1 cellular context compared by ENCODE assay signal in the genomic region with DNA sequence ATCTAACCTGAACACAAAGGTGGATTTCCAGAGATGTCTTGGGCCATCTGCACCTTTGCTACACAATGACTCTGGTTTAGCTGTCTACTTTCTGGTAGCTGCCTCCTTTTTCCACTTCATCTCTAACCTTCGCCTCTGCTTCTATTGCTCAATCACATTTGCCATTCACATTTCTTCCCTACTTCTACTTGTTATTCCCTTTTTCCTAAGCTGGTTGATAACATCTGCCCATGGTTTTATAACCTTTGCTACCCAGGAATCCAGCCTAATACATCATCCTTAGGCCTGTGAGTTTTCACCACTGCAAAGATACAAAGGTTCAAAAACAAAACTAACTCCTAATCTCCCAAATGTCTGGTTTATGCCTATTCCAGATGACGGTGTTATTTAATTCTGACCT.
TF ChIP-seq lines count a peak whose summit lies in the region.

No MANE protein-coding gene starts in this region.

TF ChIP-seq in HEK293, 187 proteins besides CTCF, POLR2A, EP300 and RAD21 (continued from another document and continues in another):
- TF ChIP-seq ZNF561 (tag by site-specific recombination; IDR thresholded peaks at IDR 0.05; ENCODE audit: borderline replicate concordance), result no peak
- no peak for TF ChIP-seq ZNF248 (tag by site-specific recombination; IDR thresholded peaks at IDR 0.05)
- TF ChIP-seq ZBTB17 (tag by site-specific recombination; IDR thresholded peaks at IDR 0.05), result peak; percentile 45; the same call in 1 of the 2 replicates
- TF ChIP-seq PRDM1 (tag by site-specific recombination; IDR thresholded peaks at IDR 0.05), result peak; percentile 90
- no peak for TF ChIP-seq ZBTB7A (tag by site-specific recombination; IDR thresholded peaks at IDR 0.05; ENCODE audit: low read depth)
- no peak for TF ChIP-seq ZNF266 (tag by site-specific recombination; IDR thresholded peaks at IDR 0.05; ENCODE audit: low read depth)
- no peak for TF ChIP-seq ZNF211 (tag by site-specific recombination; IDR thresholded peaks at IDR 0.05; ENCODE audit: low read depth)
- no peak for TF ChIP-seq ZNF610 (tag by site-specific recombination; IDR thresholded peaks at IDR 0.05; ENCODE audit: borderline replicate concordance)
- TF ChIP-seq ZSCAN16 (tag by site-specific recombination; IDR thresholded peaks at IDR 0.05), result no peak
- TF ChIP-seq ZNF501 (tag by site-specific recombination; IDR thresholded peaks at IDR 0.05), result no peak
- no peak for TF ChIP-seq ZNF768 (tag by site-specific recombination; IDR thresholded peaks at IDR 0.05)
- TF ChIP-seq ZNF26 (tag by site-specific recombination; IDR thresholded peaks at IDR 0.05), result no peak
- TF ChIP-seq, protein P1, sequence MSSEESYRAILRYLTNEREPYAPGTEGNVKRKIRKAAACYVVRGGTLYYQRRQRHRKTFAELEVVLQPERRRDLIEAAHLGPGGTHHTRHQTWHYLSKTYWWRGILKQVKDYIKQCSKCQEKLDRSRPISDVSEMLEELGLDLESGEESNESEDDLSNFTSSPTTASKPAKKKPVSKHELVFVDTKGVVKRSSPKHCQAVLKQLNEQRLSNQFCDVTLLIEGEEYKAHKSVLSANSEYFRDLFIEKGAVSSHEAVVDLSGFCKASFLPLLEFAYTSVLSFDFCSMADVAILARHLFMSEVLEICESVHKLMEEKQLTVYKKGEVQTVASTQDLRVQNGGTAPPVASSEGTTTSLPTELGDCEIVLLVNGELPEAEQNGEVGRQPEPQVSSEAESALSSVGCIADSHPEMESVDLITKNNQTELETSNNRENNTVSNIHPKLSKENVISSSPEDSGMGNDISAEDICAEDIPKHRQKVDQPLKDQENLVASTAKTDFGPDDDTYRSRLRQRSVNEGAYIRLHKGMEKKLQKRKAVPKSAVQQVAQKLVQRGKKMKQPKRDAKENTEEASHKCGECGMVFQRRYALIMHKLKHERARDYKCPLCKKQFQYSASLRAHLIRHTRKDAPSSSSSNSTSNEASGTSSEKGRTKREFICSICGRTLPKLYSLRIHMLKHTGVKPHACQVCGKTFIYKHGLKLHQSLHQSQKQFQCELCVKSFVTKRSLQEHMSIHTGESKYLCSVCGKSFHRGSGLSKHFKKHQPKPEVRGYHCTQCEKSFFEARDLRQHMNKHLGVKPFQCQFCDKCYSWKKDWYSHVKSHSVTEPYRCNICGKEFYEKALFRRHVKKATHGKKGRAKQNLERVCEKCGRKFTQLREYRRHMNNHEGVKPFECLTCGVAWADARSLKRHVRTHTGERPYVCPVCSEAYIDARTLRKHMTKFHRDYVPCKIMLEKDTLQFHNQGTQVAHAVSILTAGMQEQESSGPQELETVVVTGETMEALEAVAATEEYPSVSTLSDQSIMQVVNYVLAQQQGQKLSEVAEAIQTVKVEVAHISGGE (tag by site-specific recombination; conservative IDR thresholded peaks at IDR 0.05; ENCODE audit: low read depth), result no peak
- no peak for TF ChIP-seq TRIM28 (IDR thresholded peaks at IDR 0.05; ENCODE audit: borderline replicate concordance, low read length)
- no peak for TF ChIP-seq KLF10 (tag by site-specific recombination; IDR thresholded peaks at IDR 0.05)
- no peak for TF ChIP-seq BCL6B (tag by site-specific recombination; IDR thresholded peaks at IDR 0.05)
- no peak for TF ChIP-seq ZNF324 (tag by site-specific recombination; IDR thresholded peaks at IDR 0.05)
- TF ChIP-seq ZNF366 (tag by site-specific recombination; conservative IDR thresholded peaks at IDR 0.05), result peak; percentile 49; the same call in 1 of the 2 replicates
- TF ChIP-seq, protein P2, sequence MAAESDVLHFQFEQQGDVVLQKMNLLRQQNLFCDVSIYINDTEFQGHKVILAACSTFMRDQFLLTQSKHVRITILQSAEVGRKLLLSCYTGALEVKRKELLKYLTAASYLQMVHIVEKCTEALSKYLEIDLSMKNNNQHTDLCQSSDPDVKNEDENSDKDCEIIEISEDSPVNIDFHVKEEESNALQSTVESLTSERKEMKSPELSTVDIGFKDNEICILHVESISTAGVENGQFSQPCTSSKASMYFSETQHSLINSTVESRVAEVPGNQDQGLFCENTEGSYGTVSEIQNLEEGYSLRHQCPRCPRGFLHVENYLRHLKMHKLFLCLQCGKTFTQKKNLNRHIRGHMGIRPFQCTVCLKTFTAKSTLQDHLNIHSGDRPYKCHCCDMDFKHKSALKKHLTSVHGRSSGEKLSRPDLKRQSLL (tag by site-specific recombination; IDR thresholded peaks at IDR 0.05), result no peak
- no peak for TF ChIP-seq ZNF350 (tag by site-specific recombination; IDR thresholded peaks at IDR 0.05)
- TF ChIP-seq, protein P3, sequence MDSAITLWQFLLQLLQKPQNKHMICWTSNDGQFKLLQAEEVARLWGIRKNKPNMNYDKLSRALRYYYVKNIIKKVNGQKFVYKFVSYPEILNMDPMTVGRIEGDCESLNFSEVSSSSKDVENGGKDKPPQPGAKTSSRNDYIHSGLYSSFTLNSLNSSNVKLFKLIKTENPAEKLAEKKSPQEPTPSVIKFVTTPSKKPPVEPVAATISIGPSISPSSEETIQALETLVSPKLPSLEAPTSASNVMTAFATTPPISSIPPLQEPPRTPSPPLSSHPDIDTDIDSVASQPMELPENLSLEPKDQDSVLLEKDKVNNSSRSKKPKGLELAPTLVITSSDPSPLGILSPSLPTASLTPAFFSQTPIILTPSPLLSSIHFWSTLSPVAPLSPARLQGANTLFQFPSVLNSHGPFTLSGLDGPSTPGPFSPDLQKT (IDR thresholded peaks at IDR 0.05; ENCODE audit: borderline replicate concordance, low read depth, low read length), result no peak
- TF ChIP-seq ZSCAN30 (tag by site-specific recombination; IDR thresholded peaks at IDR 0.05), result no peak
- TF ChIP-seq ZNF2 (tag by site-specific recombination; IDR thresholded peaks at IDR 0.05), result no peak
- no peak for TF ChIP-seq ZNF24 (tag by site-specific recombination; IDR thresholded peaks at IDR 0.05)
- TF ChIP-seq ZNF629 (tag by site-specific recombination; IDR thresholded peaks at IDR 0.05), result no peak
- TF ChIP-seq ZBTB10 (tag by site-specific recombination; IDR thresholded peaks at IDR 0.05), result no peak
- no peak for TF ChIP-seq MYNN (tag by site-specific recombination; IDR thresholded peaks at IDR 0.05; ENCODE audit: borderline replicate concordance)
- TF ChIP-seq KLF7 (tag by site-specific recombination; IDR thresholded peaks at IDR 0.05; ENCODE audit: borderline replicate concordance), result no peak
- peak; percentile 40; the same call in 1 of the 2 replicates for TF ChIP-seq PRDM10 (tag by site-specific recombination; IDR thresholded peaks at IDR 0.05)
- TF ChIP-seq OSR2 (tag by site-specific recombination; IDR thresholded peaks at IDR 0.05), result peak; percentile 29; the same call in 1 of the 2 replicates
- TF ChIP-seq ZNF548 (tag by site-specific recombination; IDR thresholded peaks at IDR 0.05), result no peak
- TF ChIP-seq ZNF510 (tag by site-specific recombination; IDR thresholded peaks at IDR 0.05; ENCODE audit: insufficient replicate concordance), result no peak
- TF ChIP-seq PRDM2 (tag by site-specific recombination; IDR thresholded peaks at IDR 0.05; ENCODE audit: borderline replicate concordance), result no peak
- TF ChIP-seq ZIC2 (tag by site-specific recombination; IDR thresholded peaks at IDR 0.05), result peak; percentile 33; the same call in 1 of the 2 replicates
- no peak for TF ChIP-seq ZNF76 (tag by site-specific recombination; IDR thresholded peaks at IDR 0.05; ENCODE audit: borderline replicate concordance, low read depth)
- TF ChIP-seq ZEB2 (tag by site-specific recombination; IDR thresholded peaks at IDR 0.05), result no peak
